In genomic region chr17:43581130-43581529, GRCh38 we compare ENCODE assay signal across 24 cellular contexts.
"Had no signal": no experiment of that assay in that cellular context is flagged by ENCODE, and none has a peak within 500 bp of the region (broad histone marks: within the 10 kb centered on the region; RNA-seq: fewer than 3 reads in every experiment).

No MANE protein-coding gene starts in this region.

- H3K27ac ChIP-seq: brain microvascular endothelial cell, neural progenitor cell, tibial artery, uterus, VCaP had no signal

- DNase-seq: activated CD4-positive, alpha-beta memory T cell treated with anti-CD3 and anti-CD28 coated beads, Interleukin-2, amount 10 ng/mL, durations not matched to agents 7 days and 5 days; activated CD4-positive, alpha-beta T cell treated with anti-CD3 and anti-CD28 coated beads, Interleukin-2, amount 10 ng/mL, durations not matched to agents 24 days and 14 days; activated gamma-delta T cell; anterior cingulate cortex; brain microvascular endothelial cell; central memory CD4-positive, alpha-beta T cell; dermis blood vessel endothelial cell; effector CD8-positive, alpha-beta T cell; foreskin melanocyte; glutamatergic neuron; hypothalamus; mesendoderm; naive B cell; posterior cingulate gyrus; stimulated activated CD4-positive, alpha-beta T cell treated with anti-CD3 and anti-CD28 coated beads, Interleukin-12 subunit alpha, Interleukin-12 subunit beta, amount 100 ng/mL, for 4 hours; stimulated activated CD4-positive, alpha-beta T cell treated with anti-CD3 and anti-CD28 coated beads, Interleukin-4, amount 100 ng/mL, for 4 hours; tibial artery; uterus had no signal

- H3K27ac Mint-ChIP-seq: activated CD4-positive, alpha-beta memory T cell treated with anti-CD3 and anti-CD28 coated beads, Interleukin-2, amount 10 ng/mL, durations not matched to agents 7 days and 5 days; activated CD4-positive, alpha-beta T cell treated with anti-CD3 and anti-CD28 coated beads, Interleukin-2, amount 10 ng/mL, durations not matched to agents 24 days and 14 days; activated naive CD4-positive, alpha-beta T cell treated with anti-CD3 and anti-CD28 coated beads, Interleukin-2, amount 50 U/mL, for 24 hours; neural progenitor cell; stimulated activated naive CD8-positive, alpha-beta T cell treated with anti-CD3 and anti-CD28 coated beads, Interleukin-15, Interleukin-2, amounts not matched to agents 100 ng/mL and 50 ng/mL, for 24 hours had no signal

- H3K9me3 Mint-ChIP-seq: activated CD4-positive, alpha-beta memory T cell treated with anti-CD3 and anti-CD28 coated beads, Interleukin-2, amount 10 ng/mL, durations not matched to agents 7 days and 5 days; activated CD4-positive, alpha-beta T cell treated with anti-CD3 and anti-CD28 coated beads, Interleukin-2, amount 10 ng/mL, durations not matched to agents 24 days and 14 days; activated naive CD4-positive, alpha-beta T cell treated with anti-CD3 and anti-CD28 coated beads, Interleukin-2, amount 50 U/mL, for 24 hours; naive B cell; stimulated activated naive CD8-positive, alpha-beta T cell treated with anti-CD3 and anti-CD28 coated beads, Interleukin-15, Interleukin-2, amounts not matched to agents 100 ng/mL and 50 ng/mL, for 24 hours had no signal

- H3K9me3 ChIP-seq: tibial artery, uterus had no signal

- H3K36me3 ChIP-seq: brain microvascular endothelial cell, neural progenitor cell, tibial artery, uterus had no signal

- H3K36me3 Mint-ChIP-seq: activated naive CD4-positive, alpha-beta T cell treated with anti-CD3 and anti-CD28 coated beads, Interleukin-2, amount 50 U/mL, for 24 hours; naive B cell; neural progenitor cell had no signal

- ATAC-seq: activated CD4-positive, CD25-positive, alpha-beta regulatory T cell treated with anti-CD3 and anti-CD28 coated beads, Interleukin-2, amount 50 U/mL, for 24 hours; esophagus mucosa had no signal

- H3K4me3 Mint-ChIP-seq: activated CD4-positive, alpha-beta memory T cell treated with anti-CD3 and anti-CD28 coated beads, Interleukin-2, amount 10 ng/mL, durations not matched to agents 7 days and 5 days; activated CD4-positive, alpha-beta T cell treated with anti-CD3 and anti-CD28 coated beads, Interleukin-2, amount 10 ng/mL, durations not matched to agents 24 days and 14 days; activated naive CD4-positive, alpha-beta T cell treated with anti-CD3 and anti-CD28 coated beads, Interleukin-2, amount 50 U/mL, for 24 hours; neural progenitor cell; stimulated activated naive CD8-positive, alpha-beta T cell treated with anti-CD3 and anti-CD28 coated beads, Interleukin-15, Interleukin-2, amounts not matched to agents 100 ng/mL and 50 ng/mL, for 24 hours had no signal

- H3K27me3 ChIP-seq: brain microvascular endothelial cell, neural progenitor cell, tibial artery, uterus had no signal

- H3K9ac ChIP-seq: neural progenitor cell had no signal

- H3K4me3 ChIP-seq: neural progenitor cell, tibial artery, uterus had no signal
